In the genomic region with DNA sequence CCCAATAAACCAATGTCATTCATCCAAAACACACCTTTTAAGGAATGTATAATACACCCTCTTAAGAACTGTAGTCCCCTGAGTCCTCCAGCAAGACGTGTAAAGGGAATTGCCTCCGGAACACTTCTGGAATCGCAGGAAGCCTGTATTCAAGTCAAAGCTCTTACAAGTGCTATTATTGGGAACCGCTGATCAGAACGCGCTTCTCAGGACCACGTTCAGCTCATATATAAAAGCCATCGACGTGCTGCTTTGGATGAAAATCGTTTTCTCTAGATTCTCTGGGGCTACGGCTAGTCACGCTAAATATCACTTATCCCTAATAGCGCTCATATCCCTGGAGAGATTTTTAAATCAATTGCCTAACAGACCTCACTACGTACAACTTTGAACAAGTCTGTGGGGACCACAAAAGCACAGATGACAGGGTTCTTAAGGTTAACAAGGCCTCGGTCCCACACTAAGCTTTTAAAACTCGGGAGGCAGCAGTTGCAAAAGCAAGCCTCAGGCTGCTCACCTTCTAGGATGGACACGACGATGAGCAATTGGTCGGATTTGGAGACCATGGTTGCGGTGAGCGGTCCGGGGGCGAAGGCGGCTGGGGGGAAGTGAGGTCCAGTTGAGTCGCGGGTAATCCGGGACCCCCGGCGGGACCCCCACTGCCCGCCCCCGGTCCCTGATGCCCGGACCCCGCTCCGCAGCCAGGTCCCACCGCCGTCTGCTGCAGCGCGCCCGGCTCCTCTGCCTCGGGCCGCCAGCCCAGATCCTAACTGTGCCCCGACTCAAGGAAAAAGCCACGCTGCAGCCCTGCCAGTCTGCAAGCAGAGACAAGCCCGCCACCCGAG, we compare ENCODE assay signal across 8 cellular contexts. TPM values are rescaled to one million over a fixed set of nuclear protein-coding genes. Genes with fewer than 3 reads are reported as not detected.
DNase-seq lines count a peak whose midpoint lies in the region; ATAC-seq and TF ChIP-seq lines count a peak whose summit lies in the region.

No MANE protein-coding gene starts in this region.

- dilution Hi-C loops in mammary epithelial cell (cut with HindIII; ENCODE audit: low sequenced_read_pairs), result no loop called here

- TSS peak; percentile 38 for BruUV-seq in mammary epithelial cell (replicated peaks; lab: Mats Ljungman, UMichigan)

- H3K4me3 ChIP-seq in AG09309 (ENCODE audit: control insufficient read depth, low read depth, low read length) (peak overlapping the region; percentile 79), GM12864 (ENCODE audit: low read depth, low read length) (peak overlapping the region; percentile 85), mammary epithelial cell (replicated peaks in 1 of 3; ENCODE audit: insufficient read depth in 1 of 3, low read depth in 2 of 3, low read length in 3 of 3) (peak overlapping the region; percentile 74 to 85 (median 83))

- intact Hi-C loops in mammary epithelial cell (cut with micrococcal nuclease), result loop anchor here (1.0 kb wide), 2 partner anchors 89 to 189 kb away; no protein-coding TSS in a partner anchor

- no peak overlapping the region for H3K27ac Mint-ChIP-seq in stimulated activated memory B cell treated with anti-CD40 and anti-IgM and Interleukin-4, amounts not matched to agents 10 μg/mL and 1 μg/mL and 100 μg/mL, for 72 hours

- peak overlapping the region; percentile 93 for H3K27ac ChIP-seq in mammary epithelial cell (ENCODE audit: insufficient read depth, low read depth, low read length)

- H3K27me3 ChIP-seq in mammary epithelial cell (ENCODE audit: insufficient read depth, low read length), result no peaks in the 10 kb centered on the region

- H3K4me2 ChIP-seq in mammary epithelial cell (ENCODE audit: insufficient read depth, low read depth, low read length), result peak overlapping the region; percentile 93

- H2AFZ ChIP-seq in mammary epithelial cell (ENCODE audit: low read depth, low read length), result peak overlapping the region; percentile 90

- H3K9me3 ChIP-seq in mammary epithelial cell (replicated peaks; ENCODE audit: insufficient read depth, low read length), result no peaks in the 10 kb centered on the region

- H3K9me3 Mint-ChIP-seq in stimulated activated memory B cell treated with anti-CD40 and anti-IgM and Interleukin-4, amounts not matched to agents 10 μg/mL and 1 μg/mL and 100 μg/mL, for 72 hours, result no peaks in the 10 kb centered on the region

- peaks cover 3% of the 10 kb centered on the region for H3K36me3 ChIP-seq in mammary epithelial cell (ENCODE audit: insufficient read depth, low read length)

- peaks cover 50% of the 10 kb centered on the region for H3K79me2 ChIP-seq in mammary epithelial cell (ENCODE audit: insufficient read depth, low read length)

- no peaks in the 10 kb centered on the region for H3K36me3 Mint-ChIP-seq in stimulated activated memory B cell treated with anti-CD40 and anti-IgM and Interleukin-4, amounts not matched to agents 10 μg/mL and 1 μg/mL and 100 μg/mL, for 72 hours

- peak; percentile 8 for ATAC-seq in HG02870 (IDR thresholded peaks at IDR 0.05; ENCODE audit: unreplicated experiment)
- ATAC-seq in stimulated activated memory B cell treated with anti-CD40 and anti-IgM and Interleukin-4, amounts not matched to agents 10 μg/mL and 1 μg/mL and 100 μg/mL, for 72 hours, result peak; percentile 31

- H3K4me1 ChIP-seq in mammary epithelial cell (ENCODE audit: insufficient read depth, low read length), result peaks cover 14% of the 10 kb centered on the region

- H3K27me3 Mint-ChIP-seq in stimulated activated memory B cell treated with anti-CD40 and anti-IgM and Interleukin-4, amounts not matched to agents 10 μg/mL and 1 μg/mL and 100 μg/mL, for 72 hours, result no peaks in the 10 kb centered on the region

- no peak overlapping the region for H3K4me3 Mint-ChIP-seq in stimulated activated memory B cell treated with anti-CD40 and anti-IgM and Interleukin-4, amounts not matched to agents 10 μg/mL and 1 μg/mL and 100 μg/mL, for 72 hours

- no peak for DNase-seq in AG09309 (ENCODE audit: low read depth)
- DNase-seq in GM12864 (ENCODE audit: low read depth), result no peak
- peak; percentile 14 for DNase-seq in NCI-H345 treated with DMSO at 0.1 percent for 48 hours (lab: John Stamatoyannopoulos, UW; ENCODE audit: unreplicated experiment)
- DNase-seq in mammary epithelial cell, result peak; percentile 38
- peak; percentile 65 for DNase-seq in islet precursor cell
- DNase-seq in SKM-1 (lab: John Stamatoyannopoulos, UW; ENCODE audit: unreplicated experiment), result no peak

- in situ Hi-C loops in mammary epithelial cell (cut with MboI; ENCODE audit: low sequenced_read_pairs in 2 of 2), result loop anchor here (10.0 to 25.0 kb wide), 2 partner anchors 92 to 190 kb away; a partner anchor contains a TSS

- 1% methylated on average over 36 of the region's 45 CpGs for WGBS in mammary epithelial cell (ENCODE audit: low coverage, missing lambda C conversion rate)

- CTCF ChIA-PET in mammary epithelial cell (lab: Charles Lee; ENCODE audit: low non-redundant PET), result interaction anchor here (0.6 to 0.8 kb wide), 4 partner anchors 8 to 155 kb away, joined by 3 to 10 read pairs (median 4); no protein-coding TSS in a partner anchor

- peak overlapping the region; percentile 88 for H3K9ac ChIP-seq in mammary epithelial cell (ENCODE audit: insufficient read depth, low read length)

- TF ChIP-seq CTCF in AG09309 (IDR thresholded peaks at IDR 0.05; ENCODE audit: control insufficient read depth, insufficient read depth, low read depth, low read length, missing control alignments) (no peak), GM12864 (IDR thresholded peaks at IDR 0.05; ENCODE audit: low read depth, low read length, missing control alignments) (no peak), mammary epithelial cell (conservative IDR thresholded peaks at IDR 0.05 in 1 of 2, IDR thresholded peaks at IDR 0.05 in 1 of 2; ENCODE audit: extremely low read depth in 1 of 2, insufficient read depth in 1 of 2, low read depth in 1 of 2, low read length in 2 of 2) (no peak)

- H4K20me1 ChIP-seq in mammary epithelial cell (ENCODE audit: insufficient read depth, low read length), result no peaks in the 10 kb centered on the region

- peaks cover 10% of the 10 kb centered on the region for H3K4me1 Mint-ChIP-seq in stimulated activated memory B cell treated with anti-CD40 and anti-IgM and Interleukin-4, amounts not matched to agents 10 μg/mL and 1 μg/mL and 100 μg/mL, for 72 hours

RNA-seq across cellular contexts. Expression of a gene that starts 0.5 kb away (rescaled TPM):
- 10 to 100 TPM; 20.7 to 24.6 TPM for total RNA-seq in mammary epithelial cell
- polyA plus RNA-seq in mammary epithelial cell, result 14.7 TPM
- polyA minus RNA-seq in mammary epithelial cell, result 48.6 TPM

Comparison
In these comparisons a context has a peak if more than half of its experiments do, and no peak if none do; other contexts are left out.
1. DNase-seq: peak in NCI-H345 treated with DMSO at 0.1 percent for 48 hours (single experiment), mammary epithelial cell (single experiment) and islet precursor cell (single experiment); none in AG09309 (single experiment), GM12864 (single experiment) and SKM-1 (single experiment).
2. Peak in every context shown above with its lines, with median percentiles within 50 percentile points of each other: H3K4me3 ChIP-seq.